In the genomic region with DNA sequence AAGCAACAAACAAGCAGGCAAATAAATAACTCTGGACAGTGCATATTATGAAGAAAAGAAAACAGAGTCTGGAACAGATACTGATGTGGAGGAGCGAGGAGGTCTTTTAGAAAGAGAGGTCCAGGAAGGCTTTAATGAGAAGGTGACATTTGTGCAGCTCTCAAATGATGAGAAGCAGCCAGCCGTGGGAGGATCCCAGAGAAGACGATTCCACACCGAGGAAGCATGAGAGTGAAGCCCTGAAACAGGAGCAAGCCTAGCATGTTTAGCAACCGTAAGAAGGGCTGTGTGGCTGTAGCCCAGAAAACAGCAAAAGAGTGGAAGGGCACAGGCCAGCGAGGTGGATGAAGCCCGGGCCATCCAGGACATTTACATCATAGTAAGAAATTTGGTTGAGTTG, we compare ENCODE assay signal across 2 cellular contexts.
TF ChIP-seq lines count a peak whose summit lies in the region.

No MANE protein-coding gene starts in this region.

TF ChIP-seq in SK-N-SH, 30 proteins besides CTCF, POLR2A, EP300 and RAD21 (continued from another document):
- TF ChIP-seq, protein P1, sequence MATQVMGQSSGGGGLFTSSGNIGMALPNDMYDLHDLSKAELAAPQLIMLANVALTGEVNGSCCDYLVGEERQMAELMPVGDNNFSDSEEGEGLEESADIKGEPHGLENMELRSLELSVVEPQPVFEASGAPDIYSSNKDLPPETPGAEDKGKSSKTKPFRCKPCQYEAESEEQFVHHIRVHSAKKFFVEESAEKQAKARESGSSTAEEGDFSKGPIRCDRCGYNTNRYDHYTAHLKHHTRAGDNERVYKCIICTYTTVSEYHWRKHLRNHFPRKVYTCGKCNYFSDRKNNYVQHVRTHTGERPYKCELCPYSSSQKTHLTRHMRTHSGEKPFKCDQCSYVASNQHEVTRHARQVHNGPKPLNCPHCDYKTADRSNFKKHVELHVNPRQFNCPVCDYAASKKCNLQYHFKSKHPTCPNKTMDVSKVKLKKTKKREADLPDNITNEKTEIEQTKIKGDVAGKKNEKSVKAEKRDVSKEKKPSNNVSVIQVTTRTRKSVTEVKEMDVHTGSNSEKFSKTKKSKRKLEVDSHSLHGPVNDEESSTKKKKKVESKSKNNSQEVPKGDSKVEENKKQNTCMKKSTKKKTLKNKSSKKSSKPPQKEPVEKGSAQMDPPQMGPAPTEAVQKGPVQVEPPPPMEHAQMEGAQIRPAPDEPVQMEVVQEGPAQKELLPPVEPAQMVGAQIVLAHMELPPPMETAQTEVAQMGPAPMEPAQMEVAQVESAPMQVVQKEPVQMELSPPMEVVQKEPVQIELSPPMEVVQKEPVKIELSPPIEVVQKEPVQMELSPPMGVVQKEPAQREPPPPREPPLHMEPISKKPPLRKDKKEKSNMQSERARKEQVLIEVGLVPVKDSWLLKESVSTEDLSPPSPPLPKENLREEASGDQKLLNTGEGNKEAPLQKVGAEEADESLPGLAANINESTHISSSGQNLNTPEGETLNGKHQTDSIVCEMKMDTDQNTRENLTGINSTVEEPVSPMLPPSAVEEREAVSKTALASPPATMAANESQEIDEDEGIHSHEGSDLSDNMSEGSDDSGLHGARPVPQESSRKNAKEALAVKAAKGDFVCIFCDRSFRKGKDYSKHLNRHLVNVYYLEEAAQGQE (IDR thresholded peaks at IDR 0.05; ENCODE audit: low read depth, low read length): no peak
- TF ChIP-seq, protein P2, sequence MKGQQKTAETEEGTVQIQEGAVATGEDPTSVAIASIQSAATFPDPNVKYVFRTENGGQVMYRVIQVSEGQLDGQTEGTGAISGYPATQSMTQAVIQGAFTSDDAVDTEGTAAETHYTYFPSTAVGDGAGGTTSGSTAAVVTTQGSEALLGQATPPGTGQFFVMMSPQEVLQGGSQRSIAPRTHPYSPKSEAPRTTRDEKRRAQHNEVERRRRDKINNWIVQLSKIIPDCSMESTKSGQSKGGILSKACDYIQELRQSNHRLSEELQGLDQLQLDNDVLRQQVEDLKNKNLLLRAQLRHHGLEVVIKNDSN (IDR thresholded peaks at IDR 0.05; ENCODE audit: borderline replicate concordance, low read depth): no peak
- TF ChIP-seq TCF12 (IDR thresholded peaks at IDR 0.05): no peak
- TF ChIP-seq, protein P3, sequence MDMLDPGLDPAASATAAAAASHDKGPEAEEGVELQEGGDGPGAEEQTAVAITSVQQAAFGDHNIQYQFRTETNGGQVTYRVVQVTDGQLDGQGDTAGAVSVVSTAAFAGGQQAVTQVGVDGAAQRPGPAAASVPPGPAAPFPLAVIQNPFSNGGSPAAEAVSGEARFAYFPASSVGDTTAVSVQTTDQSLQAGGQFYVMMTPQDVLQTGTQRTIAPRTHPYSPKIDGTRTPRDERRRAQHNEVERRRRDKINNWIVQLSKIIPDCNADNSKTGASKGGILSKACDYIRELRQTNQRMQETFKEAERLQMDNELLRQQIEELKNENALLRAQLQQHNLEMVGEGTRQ (IDR thresholded peaks at IDR 0.05; ENCODE audit: borderline replicate concordance, low read depth, low read length): no peak
- TF ChIP-seq MEF2A (IDR thresholded peaks at IDR 0.05; ENCODE audit: borderline replicate concordance, low read depth): no peak
- TF ChIP-seq EZH2phosphoT487 (IDR thresholded peaks at IDR 0.05; ENCODE audit: borderline replicate concordance, low read depth): no peak
- TF ChIP-seq JUND (IDR thresholded peaks at IDR 0.05): no peak
- no peak for TF ChIP-seq NRF1 (IDR thresholded peaks at IDR 0.05; ENCODE audit: low read depth, low read length)

TF ChIP-seq in SK-N-SH treated with all-trans-retinoic acid at 6 μM for 48 hours, 23 proteins besides CTCF, POLR2A, EP300 and RAD21 (continued from another document):
- TF ChIP-seq CSRNP3 (CRISPR knock-in tag; IDR thresholded peaks at IDR 0.05): no peak
- TF ChIP-seq ZFP3 (CRISPR knock-in tag; IDR thresholded peaks at IDR 0.05): no peak
- no peak for TF ChIP-seq ZFP30 (CRISPR knock-in tag; IDR thresholded peaks at IDR 0.05)
- TF ChIP-seq ZNF70 (CRISPR knock-in tag; IDR thresholded peaks at IDR 0.05): no peak
- no peak for TF ChIP-seq CSDC2 (CRISPR knock-in tag; IDR thresholded peaks at IDR 0.05)
- no peak for TF ChIP-seq OSR1 (CRISPR knock-in tag; IDR thresholded peaks at IDR 0.05)
- TF ChIP-seq GLIS3 (CRISPR knock-in tag; IDR thresholded peaks at IDR 0.05): no peak
- no peak for TF ChIP-seq SNAI2 (CRISPR knock-in tag; IDR thresholded peaks at IDR 0.05)
